11 cellular contexts compared by ENCODE assay signal in genomic region chr4:89653012-89653411, GRCh38.
"Had no signal": no experiment of that assay in that cellular context is flagged by ENCODE, and none has a peak within 500 bp of the region (broad histone marks: within the 10 kb centered on the region; RNA-seq: fewer than 3 reads in every experiment).

No MANE protein-coding gene starts in this region.

- H3K9me3 ChIP-seq: gastroesophageal sphincter, pancreas had no signal

- ATAC-seq: gastroesophageal sphincter; left colon; pancreas; stimulated activated effector memory CD8-positive, alpha-beta T cell treated with anti-CD3 and anti-CD28 coated beads, Interleukin-12 subunit alpha, Interleukin-12 subunit beta, amount 100 ng/mL, for 72 hours had no signal

- H3K36me3 ChIP-seq: gastroesophageal sphincter, heart right ventricle, pancreas had no signal

- H3K4me3 ChIP-seq: gastroesophageal sphincter, heart right ventricle, pancreas had no signal

- FAIRE-seq: pancreas had no signal

- H3K27me3 ChIP-seq: gastroesophageal sphincter, heart right ventricle, pancreas had no signal

- H3K27ac ChIP-seq: gastroesophageal sphincter, heart right ventricle, pancreas had no signal

- H3K4me1 ChIP-seq: gastroesophageal sphincter, heart right ventricle, pancreas had no signal

- DNase-seq: activated CD4-positive, CD25-positive, alpha-beta regulatory T cell treated with anti-CD3 and anti-CD28 coated beads, Interleukin-2, amount 50 U/mL, for 72 hours; activated naive CD4-positive, alpha-beta T cell; activated T-cell treated with anti-CD3 and anti-CD28 coated beads for 4 hours; anterior cingulate cortex; heart right ventricle; left colon; mammary epithelial cell; pancreas; retina had no signal
